8 cellular contexts compared by ENCODE assay signal in the genomic region with DNA sequence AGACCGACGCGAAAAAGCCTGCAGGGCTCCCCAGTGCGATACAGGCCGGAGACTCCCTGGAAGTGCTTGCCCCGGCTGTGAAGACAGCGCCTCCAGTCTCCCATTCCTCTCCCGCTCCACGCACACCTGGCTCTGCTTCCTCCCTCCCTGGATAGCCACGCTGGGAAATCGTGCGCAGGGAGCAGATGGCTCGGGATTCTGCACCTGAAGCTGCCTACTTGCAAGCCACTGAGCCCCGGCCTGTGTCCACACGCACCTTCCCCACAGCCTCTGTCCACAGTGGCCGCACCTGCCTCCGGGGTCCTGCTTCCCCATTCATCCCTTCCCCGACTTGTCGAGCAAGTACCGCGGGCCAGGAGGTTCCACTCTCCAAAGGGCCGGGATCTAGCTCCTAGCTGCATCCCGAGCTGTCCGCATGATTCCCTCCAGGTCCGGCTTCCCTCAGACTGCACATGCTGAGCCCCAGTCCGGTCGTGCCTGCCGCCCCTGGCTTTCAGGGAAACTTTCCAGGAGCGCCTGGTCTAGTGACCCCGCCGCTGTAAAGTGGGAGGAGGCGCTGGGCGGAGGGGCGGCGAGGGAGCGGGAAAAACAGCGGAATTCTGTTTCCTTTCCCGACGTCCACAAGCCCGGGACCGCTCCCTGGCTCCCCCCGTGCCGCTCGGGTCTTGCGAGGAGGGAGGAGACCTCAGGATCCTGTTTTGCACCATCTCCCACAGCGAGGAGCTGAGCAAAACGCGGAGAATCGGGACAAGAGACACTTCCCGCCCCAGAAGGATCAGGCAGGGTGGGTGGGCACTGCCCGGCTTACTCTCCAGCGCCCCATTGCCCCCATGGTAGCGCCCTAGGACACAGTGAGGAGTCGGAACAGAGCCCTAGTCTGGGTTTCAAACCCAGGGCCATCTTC. TPM values are rescaled to one million over a fixed set of nuclear protein-coding genes. Genes with fewer than 3 reads are reported as not detected.
A peak's percentile ranks its signal among the peaks of the same experiment; 100 is the strongest.
DNase-seq lines count a peak whose midpoint lies in the region; ATAC-seq and TF ChIP-seq lines count a peak whose summit lies in the region.

No MANE protein-coding gene starts in this region.

- H3K79me2 ChIP-seq in Karpas-422 (ENCODE audit: low read length), result no peaks in the 10 kb centered on the region

- H4K20me1 ChIP-seq in Karpas-422 (ENCODE audit: insufficient read depth, low read depth, low read length), result peaks cover 8% of the 10 kb centered on the region; the same call in 1 of the 2 replicates

- no peak overlapping the region for H2AFZ ChIP-seq in Karpas-422 (ENCODE audit: low read length)

- H3K9ac ChIP-seq in mucosa of stomach (ENCODE audit: low read length) (peak overlapping the region; percentile 37), Karpas-422 (ENCODE audit: low read length) (no peak overlapping the region)

- H3K27ac ChIP-seq in esophagus (ENCODE audit: low read depth in 2 of 2, low read length in 1 of 2) (peak overlapping the region; percentile 8 to 33), vagina (peak overlapping the region; percentile 71), Karpas-422 (ENCODE audit: low read length) (no peak overlapping the region)

- no peak for TF ChIP-seq POLR2A in vagina (IDR thresholded peaks at IDR 0.05)

- intact Hi-C loops in vagina (cut with DNase I), result no loop called here

- DNase-seq in DMS53 treated with DMSO at 0.1 percent for 48 hours (lab: John Stamatoyannopoulos, UW; ENCODE audit: unreplicated experiment) (peak; percentile 81), NCI-H526 (lab: John Stamatoyannopoulos, UW) (peak; percentile 18 to 59), vagina (ENCODE audit: extremely low spot score in 2 of 2) (no peak), Karpas-422 (no peak), NCI-H187 (lab: John Stamatoyannopoulos, UW) (no peak)

- H3K36me3 ChIP-seq in esophagus (ENCODE audit: control insufficient read depth in 2 of 2, insufficient read depth in 2 of 2, low read length in 1 of 2) (no peaks in the 10 kb centered on the region), mucosa of stomach (ENCODE audit: control insufficient read depth, insufficient read depth, low read length) (no peaks in the 10 kb centered on the region), vagina (no peaks in the 10 kb centered on the region), Karpas-422 (ENCODE audit: insufficient read depth, low read length) (no peaks in the 10 kb centered on the region)

- H3K4me3 ChIP-seq in esophagus (ENCODE audit: low read depth in 1 of 2, low read length in 2 of 2) (peak overlapping the region; percentile 57 to 63), mucosa of stomach (ENCODE audit: low read length) (peak overlapping the region; percentile 44), vagina (peak overlapping the region; percentile 69 to 75), Karpas-422 (ENCODE audit: low read length) (no peak overlapping the region)

- no peak for TF ChIP-seq CTCF in vagina (IDR thresholded peaks at IDR 0.05)

- no peak overlapping the region for H3K4me2 ChIP-seq in Karpas-422 (ENCODE audit: low read depth, low read length, poor library complexity, severe bottlenecking)

- H3K4me1 ChIP-seq in esophagus (ENCODE audit: control insufficient read depth in 2 of 2, insufficient read depth in 2 of 2, low read length in 1 of 2), result peaks cover 0 to 18% of the 10 kb centered on the region in 2 donors
- H3K4me1 ChIP-seq in mucosa of stomach (ENCODE audit: control insufficient read depth, insufficient read depth, low read length), result peaks cover 46% of the 10 kb centered on the region
- H3K4me1 ChIP-seq in vagina, result peaks cover 36% of the 10 kb centered on the region
- peaks cover 55% of the 10 kb centered on the region for H3K4me1 ChIP-seq in Karpas-422 (ENCODE audit: low read length)

- no peaks in the 10 kb centered on the region for H3K9me2 ChIP-seq in Karpas-422 (replicated peaks; ENCODE audit: insufficient read depth, low read length)

- ATAC-seq in GM21529 (IDR thresholded peaks at IDR 0.05; ENCODE audit: unreplicated experiment), result no peak

- H3K9me3 ChIP-seq in esophagus (ENCODE audit: control insufficient read depth in 2 of 2, insufficient read depth in 1 of 2, low read depth in 1 of 2, low read length in 1 of 2) (no peaks in the 10 kb centered on the region), mucosa of stomach (ENCODE audit: control insufficient read depth, low read length) (no peaks in the 10 kb centered on the region), vagina (no peaks in the 10 kb centered on the region), Karpas-422 (ENCODE audit: low read length) (no peaks in the 10 kb centered on the region)

- 4 to 6% methylated on average over 53 to 54 of the region's 54 CpGs for WGBS in esophagus, 2 donors

- peaks cover 0 to 8% of the 10 kb centered on the region in 2 donors for H3K27me3 ChIP-seq in esophagus (ENCODE audit: control insufficient read depth in 1 of 2, insufficient read depth in 2 of 2, low read length in 2 of 2)
- H3K27me3 ChIP-seq in mucosa of stomach (ENCODE audit: control insufficient read depth, insufficient read depth, low read length), result peaks cover 63% of the 10 kb centered on the region
- H3K27me3 ChIP-seq in vagina, result no peaks in the 10 kb centered on the region
- H3K27me3 ChIP-seq in Karpas-422 (ENCODE audit: low read length), result no peaks in the 10 kb centered on the region; the same call in 1 of the 2 replicates

RNA-seq across cellular contexts. Expression of gene SEMA6A, which starts 2.0 kb away (rescaled TPM):
- 1 to 10 TPM; 1.4 to 1.6 TPM for polyA plus RNA-seq in esophagus
- total RNA-seq in vagina, result 28.7 TPM
- total RNA-seq in Karpas-422 (2014; rRNA removed; shearing (Covaris generic); ENCODE audit: low replicate concordance), result not detected in 2 replicates

Comparison
In these comparisons a context has a peak if more than half of its experiments do, and no peak if none do; other contexts are left out.
1. DNase-seq: peak in DMS53 treated with DMSO at 0.1 percent for 48 hours (single experiment) and NCI-H526 (2 of 2); none in vagina (0 of 2), Karpas-422 (single experiment) and NCI-H187 (0 of 2).
2. RNA of gene SEMA6A, which starts 2.0 kb away (total RNA-seq): 28.7 TPM in vagina (single experiment); not detected in Karpas-422; every median in the first group is over 10 times any median in the second.